ENCODE assay signal across 38 cellular contexts in the genomic region with DNA sequence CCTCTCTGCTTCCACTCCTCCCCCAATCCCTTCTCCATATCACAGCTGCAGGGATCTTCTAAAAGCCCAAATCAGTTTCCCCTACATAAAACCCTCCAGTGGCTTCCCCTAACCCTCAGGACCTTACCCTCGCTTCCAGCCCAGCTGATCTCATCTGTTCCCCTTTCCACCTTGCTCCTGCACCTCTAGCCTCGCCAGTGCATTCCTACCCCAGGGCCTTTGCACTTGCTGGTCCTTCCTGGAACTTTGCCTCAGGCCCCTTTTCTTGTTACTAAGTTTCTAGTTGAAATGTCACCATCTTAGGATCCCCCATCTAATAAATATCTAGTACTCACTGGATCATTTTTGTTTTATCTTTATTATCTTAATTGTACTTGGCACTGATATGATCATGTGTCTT.
"Had no signal": no experiment of that assay in that cellular context is flagged by ENCODE, and none has a peak within 500 bp of the region (broad histone marks: within the 10 kb centered on the region; RNA-seq: fewer than 3 reads in every experiment).

No MANE protein-coding gene starts in this region.

- H3K4me1 ChIP-seq: ascending aorta had no signal

- H3K36me3 Mint-ChIP-seq: activated CD8-positive, alpha-beta memory T cell treated with anti-CD3 and anti-CD28 coated beads, Interleukin-2, amount 10 ng/mL, durations not matched to agents 7 days and 5 days; activated naive CD4-positive, alpha-beta T cell treated with anti-CD3 and anti-CD28 coated beads, Interleukin-2, amount 10 ng/mL, durations not matched to agents 7 days and 5 days; activated naive CD4-positive, alpha-beta T cell treated with anti-CD3 and anti-CD28 coated beads, Interleukin-2, amount 50 U/mL, for 24 hours; activated naive CD8-positive, alpha-beta T cell; activated naive CD8-positive, alpha-beta T cell treated with anti-CD3 and anti-CD28 coated beads, Interleukin-2, amount 10 ng/mL, durations not matched to agents 7 days and 5 days; brain had no signal

- H3K9me3 ChIP-seq: ascending aorta had no signal

- DNase-seq: activated CD4-positive, alpha-beta memory T cell treated with anti-CD3 and anti-CD28 coated beads, Interleukin-2, amount 10 ng/mL, durations not matched to agents 7 days and 5 days; activated CD4-positive, alpha-beta T cell treated with anti-CD3 and anti-CD28 coated beads for 1 hour; activated CD4-positive, alpha-beta T cell treated with anti-CD3 and anti-CD28 coated beads for 36 hours; activated CD4-positive, alpha-beta T cell treated with anti-CD3 and anti-CD28 coated beads for 48 hours; activated CD4-positive, alpha-beta T cell treated with anti-CD3 and anti-CD28 coated beads, Interleukin-2, amount 10 ng/mL, durations not matched to agents 7 days and 5 days; activated CD4-positive, alpha-beta T cell treated with anti-CD3 and anti-CD28 coated beads, Interleukin-2, amount 50 U/mL, for 48 hours; activated CD4-positive, CD25-positive, alpha-beta regulatory T cell; activated CD8-positive, alpha-beta memory T cell treated with anti-CD3 and anti-CD28 coated beads for 24 hours; activated CD8-positive, alpha-beta memory T cell treated with anti-CD3 and anti-CD28 coated beads, Interleukin-2, amount 10 ng/mL, durations not matched to agents 7 days and 5 days; activated CD8-positive, alpha-beta memory T cell treated with anti-CD3 and anti-CD28 coated beads, Interleukin-2, amount 50 U/mL, for 48 hours; activated CD8-positive, alpha-beta T cell treated with anti-CD3 and anti-CD28 coated beads, Interleukin-2, amount 10 ng/mL, durations not matched to agents 7 days and 5 days; activated effector memory CD4-positive, alpha-beta T cell treated with Interleukin-2 at 50 U/mL for 16 hours; activated gamma-delta T cell; activated naive CD4-positive, alpha-beta T cell treated with anti-CD3 and anti-CD28 coated beads, Interleukin-2, amount 10 ng/mL, durations not matched to agents 7 days and 5 days; activated naive CD4-positive, alpha-beta T cell treated with Interleukin-2 at 50 U/mL for 16 hours; activated naive CD8-positive, alpha-beta T cell treated with anti-CD3 and anti-CD28 coated beads, Interleukin-2, amount 10 ng/mL, durations not matched to agents 7 days and 5 days; activated naive CD8-positive, alpha-beta T cell treated with anti-CD3 and anti-CD28 coated beads, Interleukin-2, amount 50 U/mL, for 24 hours; activated T-cell treated with anti-CD3 and anti-CD28 coated beads, Interleukin-2, amount 50 U/mL, for 24 hours; activated T-cell treated with anti-CD3 and anti-CD28 coated beads, Interleukin-2, amount 50 U/mL, for 48 hours; amygdala; anterior cingulate cortex; caudate nucleus; cerebellar nuclear complex; T-helper 2 cell; T-helper 9 cell had no signal

- ATAC-seq: activated CD4-positive, alpha-beta T cell treated with anti-CD3 and anti-CD28 coated beads for 36 hours; activated CD4-positive, CD25-positive, alpha-beta regulatory T cell treated with anti-CD3 and anti-CD28 coated beads, Interleukin-2, amount 50 U/mL, for 24 hours; activated CD8-positive, alpha-beta memory T cell treated with anti-CD3 and anti-CD28 coated beads, Interleukin-2, amount 10 ng/mL, durations not matched to agents 7 days and 5 days; activated CD8-positive, alpha-beta T cell treated with anti-CD3 and anti-CD28 coated beads, Interleukin-2, amount 10 ng/mL, durations not matched to agents 7 days and 5 days; activated naive CD8-positive, alpha-beta T cell treated with anti-CD3 and anti-CD28 coated beads, Interleukin-2, amount 50 U/mL, for 24 hours had no signal

- H3K4me3 Mint-ChIP-seq: activated CD4-positive, alpha-beta memory T cell treated with anti-CD3 and anti-CD28 coated beads, Interleukin-2, amount 10 ng/mL, durations not matched to agents 7 days and 5 days; activated CD4-positive, alpha-beta T cell treated with anti-CD3 and anti-CD28 coated beads for 36 hours; activated CD4-positive, alpha-beta T cell treated with anti-CD3 and anti-CD28 coated beads, Interleukin-2, amount 10 ng/mL, durations not matched to agents 7 days and 5 days; activated CD8-positive, alpha-beta memory T cell treated with anti-CD3 and anti-CD28 coated beads, Interleukin-2, amount 10 ng/mL, durations not matched to agents 7 days and 5 days; activated CD8-positive, alpha-beta T cell treated with anti-CD3 and anti-CD28 coated beads, Interleukin-2, amount 10 ng/mL, durations not matched to agents 7 days and 5 days; activated naive CD4-positive, alpha-beta T cell treated with anti-CD3 and anti-CD28 coated beads, Interleukin-2, amount 10 ng/mL, durations not matched to agents 7 days and 5 days; activated naive CD4-positive, alpha-beta T cell treated with anti-CD3 and anti-CD28 coated beads, Interleukin-2, amount 50 U/mL, for 24 hours; activated naive CD8-positive, alpha-beta T cell; activated naive CD8-positive, alpha-beta T cell treated with anti-CD3 and anti-CD28 coated beads, Interleukin-2, amount 10 ng/mL, durations not matched to agents 7 days and 5 days; activated naive CD8-positive, alpha-beta T cell treated with anti-CD3 and anti-CD28 coated beads, Interleukin-2, amount 50 U/mL, for 24 hours; activated T-cell treated with anti-CD3 and anti-CD28 coated beads, Interleukin-2, amount 50 U/mL, for 24 hours; brain; central memory CD8-positive, alpha-beta T cell; T-helper 1 cell treated with Interleukin-12 subunit alpha and Interleukin-12 subunit beta and Interleukin-4 antibody, amounts not matched to agents 30 μg/mL and 1 μg/mL, for 36 hours; T-helper 2 cell treated with Interferon-gamma antibody and Interleukin-4, amounts not matched to agents 5 μg/mL and 100 μg/mL, for 36 hours had no signal

- H3K4me1 Mint-ChIP-seq: activated CD4-positive, alpha-beta memory T cell treated with anti-CD3 and anti-CD28 coated beads, Interleukin-2, amount 10 ng/mL, durations not matched to agents 7 days and 5 days; activated CD4-positive, alpha-beta T cell treated with anti-CD3 and anti-CD28 coated beads for 36 hours; activated CD4-positive, alpha-beta T cell treated with anti-CD3 and anti-CD28 coated beads, Interleukin-2, amount 10 ng/mL, durations not matched to agents 7 days and 5 days; activated CD8-positive, alpha-beta memory T cell treated with anti-CD3 and anti-CD28 coated beads, Interleukin-2, amount 10 ng/mL, durations not matched to agents 7 days and 5 days; activated naive CD4-positive, alpha-beta T cell treated with anti-CD3 and anti-CD28 coated beads, Interleukin-2, amount 10 ng/mL, durations not matched to agents 7 days and 5 days; activated naive CD4-positive, alpha-beta T cell treated with anti-CD3 and anti-CD28 coated beads, Interleukin-2, amount 50 U/mL, for 24 hours; activated naive CD8-positive, alpha-beta T cell treated with anti-CD3 and anti-CD28 coated beads, Interleukin-2, amount 10 ng/mL, durations not matched to agents 7 days and 5 days; activated naive CD8-positive, alpha-beta T cell treated with anti-CD3 and anti-CD28 coated beads, Interleukin-2, amount 50 U/mL, for 24 hours; central memory CD8-positive, alpha-beta T cell had no signal

- H3K9me3 Mint-ChIP-seq: activated CD4-positive, alpha-beta memory T cell treated with anti-CD3 and anti-CD28 coated beads, Interleukin-2, amount 10 ng/mL, durations not matched to agents 7 days and 5 days; activated CD4-positive, alpha-beta T cell treated with anti-CD3 and anti-CD28 coated beads, Interleukin-2, amount 10 ng/mL, durations not matched to agents 7 days and 5 days; activated naive CD4-positive, alpha-beta T cell treated with anti-CD3 and anti-CD28 coated beads, Interleukin-2, amount 10 ng/mL, durations not matched to agents 7 days and 5 days; activated naive CD4-positive, alpha-beta T cell treated with anti-CD3 and anti-CD28 coated beads, Interleukin-2, amount 50 U/mL, for 24 hours; activated naive CD8-positive, alpha-beta T cell treated with anti-CD3 and anti-CD28 coated beads, Interleukin-2, amount 10 ng/mL, durations not matched to agents 7 days and 5 days; activated naive CD8-positive, alpha-beta T cell treated with anti-CD3 and anti-CD28 coated beads, Interleukin-2, amount 50 U/mL, for 24 hours; activated T-cell treated with anti-CD3 and anti-CD28 coated beads, Interleukin-2, amount 50 U/mL, for 24 hours; activated T-helper 2 cell treated with anti-CD3 and anti-CD28 coated beads, Interferon-gamma antibody, Interleukin-2, Interleukin-4, amounts not matched to agents 10 μg/mL and 5 μg/mL and 100 μg/mL, durations not matched to agents 14 hours and 24 hours and 36 hours; central memory CD8-positive, alpha-beta T cell; T-helper 1 cell treated with Interleukin-12 subunit alpha and Interleukin-12 subunit beta and Interleukin-4 antibody, amounts not matched to agents 30 μg/mL and 1 μg/mL, for 36 hours; T-helper 2 cell treated with Interferon-gamma antibody and Interleukin-4, amounts not matched to agents 5 μg/mL and 100 μg/mL, for 36 hours had no signal

- H3K36me3 ChIP-seq: ascending aorta, cardiac muscle cell had no signal

- H3K27ac Mint-ChIP-seq: activated CD4-positive, alpha-beta memory T cell treated with anti-CD3 and anti-CD28 coated beads, Interleukin-2, amount 10 ng/mL, durations not matched to agents 7 days and 5 days; activated CD4-positive, alpha-beta T cell treated with anti-CD3 and anti-CD28 coated beads for 36 hours; activated CD4-positive, alpha-beta T cell treated with anti-CD3 and anti-CD28 coated beads, Interleukin-2, amount 10 ng/mL, durations not matched to agents 7 days and 5 days; activated CD8-positive, alpha-beta memory T cell treated with anti-CD3 and anti-CD28 coated beads, Interleukin-2, amount 10 ng/mL, durations not matched to agents 7 days and 5 days; activated CD8-positive, alpha-beta T cell treated with anti-CD3 and anti-CD28 coated beads, Interleukin-2, amount 10 ng/mL, durations not matched to agents 7 days and 5 days; activated naive CD4-positive, alpha-beta T cell treated with anti-CD3 and anti-CD28 coated beads, Interleukin-2, amount 10 ng/mL, durations not matched to agents 7 days and 5 days; activated naive CD4-positive, alpha-beta T cell treated with anti-CD3 and anti-CD28 coated beads, Interleukin-2, amount 50 U/mL, for 24 hours; activated naive CD8-positive, alpha-beta T cell; activated naive CD8-positive, alpha-beta T cell treated with anti-CD3 and anti-CD28 coated beads, Interleukin-2, amount 10 ng/mL, durations not matched to agents 7 days and 5 days; activated naive CD8-positive, alpha-beta T cell treated with anti-CD3 and anti-CD28 coated beads, Interleukin-2, amount 50 U/mL, for 24 hours; activated T-cell treated with anti-CD3 and anti-CD28 coated beads, Interleukin-2, amount 50 U/mL, for 24 hours; activated T-helper 2 cell treated with anti-CD3 and anti-CD28 coated beads, Interferon-gamma antibody, Interleukin-2, Interleukin-4, amounts not matched to agents 10 μg/mL and 5 μg/mL and 100 μg/mL, durations not matched to agents 14 hours and 24 hours and 36 hours; T-helper 1 cell treated with Interleukin-12 subunit alpha and Interleukin-12 subunit beta and Interleukin-4 antibody, amounts not matched to agents 30 μg/mL and 1 μg/mL, for 36 hours; T-helper 2 cell treated with Interferon-gamma antibody and Interleukin-4, amounts not matched to agents 5 μg/mL and 100 μg/mL, for 36 hours had no signal

- H3K4me3 ChIP-seq: ascending aorta, cardiac muscle cell had no signal

- H3K27ac ChIP-seq: ascending aorta, cardiac muscle cell, VCaP had no signal

- H3K27me3 ChIP-seq: ascending aorta had no signal

- FAIRE-seq: bronchial epithelial cell, TTC549 had no signal
